15 cellular contexts compared by ENCODE assay signal in genomic region chr3:82824491-82824890, GRCh38.
DNase-seq lines count a peak whose midpoint lies in the region; ATAC-seq and TF ChIP-seq lines count a peak whose summit lies in the region.
"Had no signal": no experiment of that assay in that cellular context is flagged by ENCODE, and none has a peak within 500 bp of the region (broad histone marks: within the 10 kb centered on the region; RNA-seq: fewer than 3 reads in every experiment).

No MANE protein-coding gene starts in this region.

- H3F3A ChIP-seq in SU-DHL-6 (ENCODE audit: insufficient read depth) = no peaks in the 10 kb centered on the region

- 19% methylated on average over 2 of the region's 2 CpGs for WGBS in aorta, 2 donors

- intact Hi-C loops in aorta (cut with DNase I) = no loop called here

- in situ Hi-C loops in astrocyte of the spinal cord (cut with HindIII; ENCODE audit: low sequenced_read_pairs) = no loop called here

- H4K20me1 ChIP-seq in SU-DHL-6 (ENCODE audit: low read depth, low read length) = no peaks in the 10 kb centered on the region

- no peaks in the 10 kb centered on the region for H3K4me1 ChIP-seq in aorta (ENCODE audit: control insufficient read depth in 1 of 2, insufficient read depth in 2 of 2, low read length in 2 of 2)
- H3K4me1 ChIP-seq: Caco-2, HAP-1 had no signal

- H3K36me3 ChIP-seq in SU-DHL-6 (ENCODE audit: low read length) (no peaks in the 10 kb centered on the region; the same call in none of the 2 replicates), aorta (ENCODE audit: control insufficient read depth in 1 of 2, insufficient read depth in 2 of 2, low read length in 1 of 2) (no peaks in the 10 kb centered on the region)
- H3K36me3 ChIP-seq: HAP-1 had no signal

- TF ChIP-seq CTCF in SU-DHL-6 (IDR thresholded peaks at IDR 0.05; ENCODE audit: insufficient read depth, low read length, poor library complexity, severe bottlenecking) (no peak), astrocyte of the spinal cord (IDR thresholded peaks at IDR 0.05; ENCODE audit: low read depth, low read length) (no peak)

- no peaks in the 10 kb centered on the region for H3K79me2 ChIP-seq in SU-DHL-6 (ENCODE audit: insufficient read depth, low read length)

- no peak overlapping the region for H3K9ac ChIP-seq in SU-DHL-6 (ENCODE audit: low read length)

- H3K27ac ChIP-seq in SU-DHL-6 (ENCODE audit: low read depth, low read length) (no peak overlapping the region), aorta (ENCODE audit: low read depth in 1 of 2, low read length in 2 of 2) (no peak overlapping the region)
- H3K27ac ChIP-seq: C4-2B, HL-60 had no signal

- no peaks in the 10 kb centered on the region for H3K9me2 ChIP-seq in SU-DHL-6 (replicated peaks; ENCODE audit: insufficient read depth, low read length)

- H3K9me3 ChIP-seq in SU-DHL-6 (ENCODE audit: insufficient read depth, low read length) (0 out of 2 replicates have a peak, but pooled peaks cover 6% of the 10 kb centered on the region), aorta (ENCODE audit: control insufficient read depth, low read length) (no peaks in the 10 kb centered on the region)
- H3K9me3 ChIP-seq: Caco-2, HAP-1 had no signal

- no peak for ATAC-seq in aorta (ENCODE audit: low FRiP score)
- ATAC-seq in activated CD4-positive, CD25-positive, alpha-beta regulatory T cell treated with anti-CD3 and anti-CD28 coated beads, Interleukin-2, amount 50 U/mL, for 24 hours = no peak

- peak; percentile 56 for DNase-seq in HS-27A (ENCODE audit: low read depth)
- DNase-seq in astrocyte of the spinal cord (ENCODE audit: low read depth, low spot score) = peak; percentile 8
- peak; percentile 10 for DNase-seq in iris pigment epithelial cell (ENCODE audit: low read depth)
- no peak for DNase-seq in aorta
- no peak for DNase-seq in stimulated activated CD4-positive, alpha-beta T cell treated with anti-CD3 and anti-CD28 coated beads, Interleukin-4, amount 100 ng/mL, for 1 hour
- DNase-seq in effector CD4-positive, alpha-beta T cell = no peak
- DNase-seq: AML-193; Caco-2; CD4-positive, alpha-beta T cell; IMR-90 had no signal

- H3K27me3 ChIP-seq in SU-DHL-6 (ENCODE audit: low read length) = no peaks in the 10 kb centered on the region
- H3K27me3 ChIP-seq in aorta (ENCODE audit: control insufficient read depth in 1 of 2, insufficient read depth in 2 of 2, low read length in 1 of 2) = no peaks in the 10 kb centered on the region

- peak overlapping the region; percentile 59 for H2AFZ ChIP-seq in SU-DHL-6 (ENCODE audit: low read depth, low read length, severe bottlenecking)

- H3K4me3 ChIP-seq in SU-DHL-6 (ENCODE audit: insufficient read depth, low read length, poor library complexity, severe bottlenecking) (no peak overlapping the region), astrocyte of the spinal cord (ENCODE audit: low read depth, low read length) (no peak overlapping the region), aorta (ENCODE audit: low read length in 2 of 2) (no peak overlapping the region)
- H3K4me3 ChIP-seq: HAP-1 had no signal

- no peak overlapping the region for H3K4me2 ChIP-seq in SU-DHL-6 (ENCODE audit: low read depth, low read length, poor library complexity, severe bottlenecking)

Comparison
In these comparisons a context has a peak if more than half of its experiments do, and no peak if none do; other contexts are left out.
1. DNase-seq: peak in HS-27A (single experiment), astrocyte of the spinal cord (single experiment) and iris pigment epithelial cell (single experiment); none in aorta (0 of 2), stimulated activated CD4-positive, alpha-beta T cell treated with anti-CD3 and anti-CD28 coated beads, Interleukin-4, amount 100 ng/mL, for 1 hour (single experiment) and effector CD4-positive, alpha-beta T cell (single experiment).